Comparison of ENCODE assay signal across 16 cellular contexts in the genomic region with DNA sequence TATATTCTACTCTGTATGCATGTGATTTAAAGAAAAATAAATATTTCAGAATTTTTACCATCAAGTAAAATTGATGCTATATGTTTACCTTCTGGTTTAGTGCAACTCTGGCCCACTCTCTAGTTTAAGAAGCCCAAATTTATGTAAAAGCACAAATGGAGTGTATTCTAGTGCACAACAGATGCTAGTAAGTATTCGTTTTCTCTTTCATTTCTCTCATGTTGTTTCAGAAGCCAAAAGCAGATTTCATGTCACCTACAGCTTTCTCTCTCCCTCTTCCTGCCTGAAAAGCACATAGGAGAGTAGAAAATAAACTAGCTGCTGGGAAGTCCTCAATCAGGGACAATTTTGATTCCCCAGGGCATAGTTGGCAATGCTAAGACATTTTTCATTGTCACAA.
DNase-seq lines count a peak whose midpoint lies in the region; ATAC-seq and TF ChIP-seq lines count a peak whose summit lies in the region.
"Had no signal": no experiment of that assay in that cellular context is flagged by ENCODE, and none has a peak within 500 bp of the region (broad histone marks: within the 10 kb centered on the region; RNA-seq: fewer than 3 reads in every experiment).

No MANE protein-coding gene starts in this region.

- intact Hi-C loops in left colon (cut with DNase I, micrococcal nuclease) (no loop called here), tibial artery (cut with DNase I; ENCODE audit: low total_unique reads) (no loop called here)

- no peaks in the 10 kb centered on the region for H3K4me1 Mint-ChIP-seq in stimulated activated memory B cell treated with anti-CD40 and anti-IgM and Interleukin-4, amounts not matched to agents 10 μg/mL and 1 μg/mL and 100 μg/mL, for 72 hours
- H3K4me1 Mint-ChIP-seq: activated CD4-positive, alpha-beta T cell treated with anti-CD3 and anti-CD28 coated beads, Interleukin-2, amount 10 ng/mL, durations not matched to agents 7 days and 5 days; endodermal cell; stimulated activated naive B cell treated with anti-CD40 and anti-IgM and Interleukin-4, amounts not matched to agents 10 μg/mL and 1 μg/mL and 100 μg/mL, for 72 hours had no signal

- no peak for TF ChIP-seq CTCF in tibial artery (IDR thresholded peaks at IDR 0.05)

- no peaks in the 10 kb centered on the region for H3K9me3 ChIP-seq in tibial artery
- H3K9me3 ChIP-seq: gastroesophageal sphincter, psoas muscle had no signal

- no peaks in the 10 kb centered on the region for H3K9me3 Mint-ChIP-seq in stimulated activated memory B cell treated with anti-CD40 and anti-IgM and Interleukin-4, amounts not matched to agents 10 μg/mL and 1 μg/mL and 100 μg/mL, for 72 hours
- H3K9me3 Mint-ChIP-seq: activated CD4-positive, alpha-beta T cell treated with anti-CD3 and anti-CD28 coated beads, Interleukin-2, amount 10 ng/mL, durations not matched to agents 7 days and 5 days; endodermal cell; stimulated activated naive B cell treated with anti-CD40 and anti-IgM and Interleukin-4, amounts not matched to agents 10 μg/mL and 1 μg/mL and 100 μg/mL, for 72 hours had no signal

- H3K4me3 ChIP-seq in tibial artery, result no peak overlapping the region
- H3K4me3 ChIP-seq: gastroesophageal sphincter, psoas muscle had no signal

- no peaks in the 10 kb centered on the region for H3K27me3 ChIP-seq in tibial artery
- H3K27me3 ChIP-seq: gastroesophageal sphincter had no signal

- H3K27ac ChIP-seq in tibial artery, result no peak overlapping the region
- H3K27ac ChIP-seq: HL-60, psoas muscle had no signal

- no peaks in the 10 kb centered on the region for H3K36me3 Mint-ChIP-seq in stimulated activated memory B cell treated with anti-CD40 and anti-IgM and Interleukin-4, amounts not matched to agents 10 μg/mL and 1 μg/mL and 100 μg/mL, for 72 hours
- H3K36me3 Mint-ChIP-seq: stimulated activated naive B cell treated with anti-CD40 and anti-IgM and Interleukin-4, amounts not matched to agents 10 μg/mL and 1 μg/mL and 100 μg/mL, for 72 hours had no signal

- ATAC-seq in GM18519 (IDR thresholded peaks at IDR 0.05; ENCODE audit: low FRiP score, unreplicated experiment) (peak; percentile 42), GM21360 (IDR thresholded peaks at IDR 0.05; ENCODE audit: unreplicated experiment) (peak; percentile 47), HG02870 (IDR thresholded peaks at IDR 0.05; ENCODE audit: unreplicated experiment) (peak; percentile 44), HG03469 (IDR thresholded peaks at IDR 0.05; ENCODE audit: unreplicated experiment) (peak; percentile 38), left colon (no peak)
- no peak for ATAC-seq in stimulated activated memory B cell treated with anti-CD40 and anti-IgM and Interleukin-4, amounts not matched to agents 10 μg/mL and 1 μg/mL and 100 μg/mL, for 72 hours
- ATAC-seq: gastroesophageal sphincter; PC-3; psoas muscle; stimulated activated naive B cell treated with anti-CD40 and anti-IgM and Interleukin-4, amounts not matched to agents 10 μg/mL and 1 μg/mL and 100 μg/mL, for 72 hours had no signal

- H3K4me3 Mint-ChIP-seq in stimulated activated memory B cell treated with anti-CD40 and anti-IgM and Interleukin-4, amounts not matched to agents 10 μg/mL and 1 μg/mL and 100 μg/mL, for 72 hours, result no peak overlapping the region
- H3K4me3 Mint-ChIP-seq: activated CD4-positive, alpha-beta T cell treated with anti-CD3 and anti-CD28 coated beads, Interleukin-2, amount 10 ng/mL, durations not matched to agents 7 days and 5 days; endodermal cell; stimulated activated naive B cell treated with anti-CD40 and anti-IgM and Interleukin-4, amounts not matched to agents 10 μg/mL and 1 μg/mL and 100 μg/mL, for 72 hours had no signal

- no peak overlapping the region for H3K27ac Mint-ChIP-seq in stimulated activated memory B cell treated with anti-CD40 and anti-IgM and Interleukin-4, amounts not matched to agents 10 μg/mL and 1 μg/mL and 100 μg/mL, for 72 hours
- H3K27ac Mint-ChIP-seq: activated CD4-positive, alpha-beta T cell treated with anti-CD3 and anti-CD28 coated beads, Interleukin-2, amount 10 ng/mL, durations not matched to agents 7 days and 5 days; endodermal cell; stimulated activated naive B cell treated with anti-CD40 and anti-IgM and Interleukin-4, amounts not matched to agents 10 μg/mL and 1 μg/mL and 100 μg/mL, for 72 hours had no signal

- no peak for DNase-seq in hepatic stellate cell (ENCODE audit: low spot score)
- DNase-seq in left colon, result no peak
- no peak for DNase-seq in tibial artery
- DNase-seq: activated CD4-positive, alpha-beta T cell treated with anti-CD3 and anti-CD28 coated beads, Interleukin-2, amount 10 ng/mL, durations not matched to agents 7 days and 5 days; endodermal cell; PC-3; psoas muscle; stimulated activated CD4-positive, alpha-beta T cell treated with anti-CD3 and anti-CD28 coated beads, Interleukin-2, amount 100 ng/mL, for 24 hours; stimulated activated naive B cell treated with anti-CD40 and anti-IgM and Interleukin-4, amounts not matched to agents 10 μg/mL and 1 μg/mL and 100 μg/mL, for 72 hours had no signal

- peaks cover 0 to 15% (median 3%) of the 10 kb centered on the region in 4 donors for H3K4me1 ChIP-seq in tibial artery
- H3K4me1 ChIP-seq: psoas muscle had no signal

- no peaks in the 10 kb centered on the region for H3K36me3 ChIP-seq in tibial artery
- H3K36me3 ChIP-seq: gastroesophageal sphincter had no signal

- H3K27me3 Mint-ChIP-seq in stimulated activated memory B cell treated with anti-CD40 and anti-IgM and Interleukin-4, amounts not matched to agents 10 μg/mL and 1 μg/mL and 100 μg/mL, for 72 hours, result no peaks in the 10 kb centered on the region

Comparison
In these comparisons a context has a peak if more than half of its experiments do, and no peak if none do; other contexts are left out.
1. ATAC-seq: peak in GM18519 (single experiment), GM21360 (single experiment), HG02870 (single experiment) and HG03469 (single experiment); none in left colon (single experiment) and stimulated activated memory B cell treated with anti-CD40 and anti-IgM and Interleukin-4, amounts not matched to agents 10 μg/mL and 1 μg/mL and 100 μg/mL, for 72 hours (single experiment).